ENCODE assay signal across 7 cellular contexts in the genomic region with DNA sequence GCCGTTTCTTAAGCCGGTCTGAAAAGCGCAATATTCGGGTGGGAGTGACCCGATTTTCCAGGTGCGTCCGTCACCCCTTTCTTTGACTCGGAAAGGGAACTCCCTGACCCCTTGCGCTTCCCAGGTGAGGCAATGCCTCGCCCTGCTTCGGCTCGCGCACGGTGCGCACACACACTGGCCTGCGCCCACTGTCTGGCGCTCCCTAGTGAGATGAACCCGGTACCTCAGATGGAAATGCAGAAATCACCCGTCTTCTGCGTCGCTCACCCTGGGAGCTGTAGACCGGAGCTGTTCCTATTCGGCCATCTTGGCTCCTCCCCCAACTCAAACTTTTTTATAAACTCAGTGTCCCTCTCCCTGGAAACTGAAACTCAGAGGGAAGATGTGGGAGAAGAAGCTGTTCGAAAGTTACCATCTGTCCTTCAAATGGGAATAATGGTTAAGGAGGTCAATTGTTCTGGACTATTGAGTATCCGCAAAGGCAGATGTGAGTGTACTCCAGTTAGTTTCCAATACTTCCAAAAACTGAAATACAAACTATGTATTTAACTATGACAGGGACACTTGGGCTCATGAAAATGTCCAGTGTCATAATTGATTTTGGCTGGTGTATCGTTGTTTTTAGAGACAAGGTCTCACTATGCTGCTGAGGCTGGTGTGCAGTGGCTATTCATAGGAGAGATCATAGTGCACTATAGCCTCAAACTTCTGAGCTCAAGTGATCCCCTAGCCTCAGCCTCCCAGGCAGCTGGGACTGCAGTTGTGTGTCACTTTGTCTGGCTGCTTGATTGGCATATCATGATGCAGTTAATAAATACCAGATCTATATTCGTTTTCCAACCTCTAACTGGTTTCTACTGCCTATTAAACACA.
DNase-seq lines count a peak whose midpoint lies in the region; ATAC-seq, FAIRE-seq and TF ChIP-seq lines count a peak whose summit lies in the region.
"Not testable (repeated sequence)": the region's sequence is repeated elsewhere in the genome, so short reads cannot be mapped to it uniquely, and the experiment has no call there.

No MANE protein-coding gene starts in this region.

- not testable (repeated sequence) for DNase-seq in RWPE2 (ENCODE audit: low spot score); mammary epithelial cell; glutamatergic neuron; HepG2 (ENCODE audit: low spot score); progenitor cell of endocrine pancreas (ENCODE audit: low spot score, unreplicated experiment)

- not testable (repeated sequence) for H4K20me1 ChIP-seq in mammary epithelial cell (ENCODE audit: insufficient read depth, low read length); HepG2 (ENCODE audit: insufficient read depth, low read length)

- not testable (repeated sequence) for H3K27ac ChIP-seq in HUES64 (ENCODE audit: low read depth, low read length); RWPE2 (ENCODE audit: poor library complexity, severe bottlenecking); mammary epithelial cell (ENCODE audit: insufficient read depth, low read depth, low read length); HepG2 (ENCODE audit: extremely low read length, insufficient read depth, low read length)

- intact Hi-C loops in mammary epithelial cell (cut with micrococcal nuclease); HepG2 (cut with micrococcal nuclease; ENCODE audit: unreplicated experiment): not testable (repeated sequence)

- H3K9me3 Mint-ChIP-seq in glutamatergic neuron (ENCODE audit: unreplicated experiment); progenitor cell of endocrine pancreas (ENCODE audit: low read depth): not testable (repeated sequence)

- peak overlapping the region; percentile 44 for H3K9ac ChIP-seq in ES-I3 (ENCODE audit: low read depth, low read length)
- H3K9ac ChIP-seq in HUES64 (ENCODE audit: low read depth, low read length); mammary epithelial cell (ENCODE audit: insufficient read depth, low read length); HepG2 (ENCODE audit: insufficient read depth, low read depth, low read length): not testable (repeated sequence)

- not testable (repeated sequence) for H3K36me3 ChIP-seq in ES-I3 (ENCODE audit: insufficient read depth, low read length); HUES64 (ENCODE audit: insufficient read depth, low read length); RWPE2 (ENCODE audit: low read depth); mammary epithelial cell (ENCODE audit: insufficient read depth, low read length); HepG2 (replicated peaks in 1 of 2; ENCODE audit: control insufficient read depth in 1 of 2, insufficient read depth in 2 of 2, low read length in 2 of 2)

- not testable (repeated sequence) for TF ChIP-seq EP300 in HepG2 (IDR thresholded peaks at IDR 0.05; ENCODE audit: low read depth in 2 of 2, low read length in 2 of 2); HepG2 (CRISPR knock-in tag; IDR thresholded peaks at IDR 0.05; ENCODE audit: borderline replicate concordance)

- not testable (repeated sequence) for H3K9me3 ChIP-seq in ES-I3 (ENCODE audit: control insufficient read depth, insufficient read depth, low read length); HUES64 (ENCODE audit: insufficient read depth, low read depth, low read length); RWPE2 (ENCODE audit: severe bottlenecking); mammary epithelial cell (replicated peaks; ENCODE audit: insufficient read depth, low read length); HepG2 (ENCODE audit: low read length)

- H3K4me3 ChIP-seq in HUES64 (ENCODE audit: low read length): peak overlapping the region; percentile 38
- not testable (repeated sequence) for H3K4me3 ChIP-seq in RWPE2 (ENCODE audit: severe bottlenecking); mammary epithelial cell (replicated peaks in 1 of 3; ENCODE audit: insufficient read depth in 1 of 3, low read depth in 2 of 3, low read length in 3 of 3); HepG2 (replicated peaks in 1 of 3; ENCODE audit: insufficient read depth in 1 of 3, low read depth in 2 of 3, low read length in 3 of 3)

- not testable (repeated sequence) for TF ChIP-seq POLR2A in HepG2 (IDR thresholded peaks at IDR 0.05; ENCODE audit: insufficient read depth in 1 of 2, low read depth in 2 of 2, low read length in 2 of 2)

- H3K27me3 Mint-ChIP-seq in glutamatergic neuron (ENCODE audit: unreplicated experiment); progenitor cell of endocrine pancreas: not testable (repeated sequence)

- dilution Hi-C loops in mammary epithelial cell (cut with HindIII; ENCODE audit: low sequenced_read_pairs): not testable (repeated sequence)

- POLR2A ChIA-PET in HepG2 (lab: Yijun Ruan, JAX): not testable (repeated sequence)

- TSS peak; percentile 39 for BruUV-seq in mammary epithelial cell (replicated peaks; lab: Mats Ljungman, UMichigan)
- not testable (repeated sequence) for BruUV-seq in HepG2 (replicated peaks; lab: Mats Ljungman, UMichigan)

- not testable (repeated sequence) for H3K27ac Mint-ChIP-seq in glutamatergic neuron (ENCODE audit: unreplicated experiment)
- peak overlapping the region; percentile 37 for H3K27ac Mint-ChIP-seq in progenitor cell of endocrine pancreas

- CTCF ChIA-PET in mammary epithelial cell (lab: Charles Lee; ENCODE audit: low non-redundant PET); HepG2 (lab: Yijun Ruan, JAX; ENCODE audit: low intra/inter-chr PET ratio, low total read pairs): not testable (repeated sequence)

- H3K79me2 ChIP-seq in mammary epithelial cell (ENCODE audit: insufficient read depth, low read length); HepG2 (ENCODE audit: insufficient read depth, low read length): not testable (repeated sequence)

- in situ Hi-C loops in mammary epithelial cell (cut with MboI; ENCODE audit: low sequenced_read_pairs in 2 of 2); HepG2 (cut with HindIII; ENCODE audit: extremely low pct_ligation_motif_present, low pct_unique_long_range_greater_than_20kb): not testable (repeated sequence)

- not testable (repeated sequence) for H3K4me1 Mint-ChIP-seq in glutamatergic neuron (ENCODE audit: low read depth, unreplicated experiment); progenitor cell of endocrine pancreas (ENCODE audit: low read depth)

- FAIRE-seq in HepG2 (lab: Jason Lieb, UNC): not testable (repeated sequence)

- not testable (repeated sequence) for ATAC-seq in RWPE2 (ENCODE audit: low read depth)
- peak; percentile 79 for ATAC-seq in HepG2

- H3K27me3 ChIP-seq in HUES64 (ENCODE audit: insufficient read depth, low read length); RWPE2 (ENCODE audit: insufficient read depth, poor library complexity, severe bottlenecking); mammary epithelial cell (ENCODE audit: insufficient read depth, low read length); HepG2 (ENCODE audit: control insufficient read depth in 1 of 2, insufficient read depth in 2 of 2, low read length in 2 of 2): not testable (repeated sequence)

- peak; percentile 12 for TF ChIP-seq CTCF in RWPE2 (IDR thresholded peaks at IDR 0.05; ENCODE audit: poor library complexity, severe bottlenecking)
- not testable (repeated sequence) for TF ChIP-seq CTCF in mammary epithelial cell (conservative IDR thresholded peaks at IDR 0.05 in 1 of 2, IDR thresholded peaks at IDR 0.05 in 1 of 2; ENCODE audit: extremely low read depth in 1 of 2, insufficient read depth in 1 of 2, low read depth in 1 of 2, low read length in 2 of 2); glutamatergic neuron (IDR thresholded peaks at IDR 0.05; ENCODE audit: partially characterized antibody, unreplicated experiment); HepG2 (CRISPR knock-in tag; IDR thresholded peaks at IDR 0.05); progenitor cell of endocrine pancreas (IDR thresholded peaks at IDR 0.05; ENCODE audit: unreplicated experiment)

- H3K4me2 ChIP-seq in mammary epithelial cell (ENCODE audit: insufficient read depth, low read depth, low read length); HepG2 (ENCODE audit: low read depth, low read length): not testable (repeated sequence)

- peak overlapping the region; percentile 21 for H2AFZ ChIP-seq in mammary epithelial cell (ENCODE audit: low read depth, low read length)
- H2AFZ ChIP-seq in HepG2 (ENCODE audit: low read length): not testable (repeated sequence)

- WGBS in HUES64: 84% methylated on average over 8 of the region's 27 CpGs
- 89% methylated on average over 5 of the region's 27 CpGs for WGBS in mammary epithelial cell (ENCODE audit: low coverage, missing lambda C conversion rate)
- 75% methylated on average over 11 of the region's 27 CpGs for whole genome bisulfite sequencing in HepG2 (ENCODE audit: low lambda C conversion rate)

- TF ChIP-seq RAD21 in HepG2 (CRISPR knock-in tag; IDR thresholded peaks at IDR 0.05): not testable (repeated sequence)

- not testable (repeated sequence) for H3K4me1 ChIP-seq in ES-I3 (ENCODE audit: insufficient read depth, low read length); HUES64 (ENCODE audit: insufficient read depth, low read length); RWPE2 (ENCODE audit: insufficient read depth, poor library complexity, severe bottlenecking); mammary epithelial cell (ENCODE audit: insufficient read depth, low read length)
- peaks cover 16% of the 10 kb centered on the region for H3K4me1 ChIP-seq in HepG2 (ENCODE audit: insufficient read depth, low read length)

- not testable (repeated sequence) for H3K36me3 Mint-ChIP-seq in glutamatergic neuron (ENCODE audit: unreplicated experiment); progenitor cell of endocrine pancreas (ENCODE audit: insufficient read depth)

- H3K4me3 Mint-ChIP-seq in glutamatergic neuron (ENCODE audit: unreplicated experiment) (peak overlapping the region; percentile 19), progenitor cell of endocrine pancreas (ENCODE audit: low read depth) (peak overlapping the region; percentile 65)
